Comparison of ENCODE assay signal across 36 cellular contexts in the genomic region with DNA sequence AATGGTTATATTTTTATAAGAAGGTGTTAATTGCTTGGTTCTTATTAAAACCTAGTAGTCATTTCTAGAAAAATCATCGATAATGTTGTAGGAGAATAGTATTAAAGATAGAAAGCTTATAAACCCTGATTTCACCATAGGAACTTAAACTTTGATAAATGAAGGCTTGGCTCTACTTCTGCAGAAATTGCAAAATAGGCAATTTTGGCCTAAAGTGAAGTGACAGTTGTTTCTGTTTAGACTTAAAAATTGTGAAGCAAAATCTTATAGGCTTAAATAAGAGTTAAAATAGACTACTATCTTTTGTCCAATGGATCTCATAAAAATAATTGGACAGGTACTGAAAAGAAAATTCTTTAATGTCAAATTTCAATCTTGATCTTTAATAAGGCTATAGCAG.
DNase-seq lines count a peak whose midpoint lies in the region; ATAC-seq, FAIRE-seq and TF ChIP-seq lines count a peak whose summit lies in the region.
"Had no signal": no experiment of that assay in that cellular context is flagged by ENCODE, and none has a peak within 500 bp of the region (broad histone marks: within the 10 kb centered on the region; RNA-seq: fewer than 3 reads in every experiment).

No MANE protein-coding gene starts in this region.

- H3K4me1 Mint-ChIP-seq in natural killer cell, result no peaks in the 10 kb centered on the region
- no peaks in the 10 kb centered on the region for H3K4me1 Mint-ChIP-seq in activated CD4-positive, alpha-beta T cell treated with anti-CD3 and anti-CD28 coated beads, Interleukin-2, amount 10 ng/mL, durations not matched to agents 7 days and 5 days
- H3K4me1 Mint-ChIP-seq: B cell; CD14-positive monocyte; CD4-positive, alpha-beta memory T cell; CD4-positive, CD25-positive, alpha-beta regulatory T cell; CD8-positive, alpha-beta memory T cell had no signal

- H4K91ac ChIP-seq in IMR-90 (ENCODE audit: insufficient read depth, low read depth, low read length), result no peak overlapping the region

- no peak for DNase-seq in HepG2 (ENCODE audit: low spot score)
- no peak for DNase-seq in right lobe of liver
- no peak for DNase-seq in A549 (ENCODE audit: low read depth in 1 of 2, low spot score in 1 of 2)
- no peak for DNase-seq in IMR-90
- DNase-seq in fibroblast of the aortic adventitia (ENCODE audit: low read depth), result peak; percentile 8
- no peak for DNase-seq in natural killer cell
- DNase-seq in activated CD4-positive, alpha-beta T cell treated with anti-CD3 and anti-CD28 coated beads, Interleukin-2, amount 10 ng/mL, durations not matched to agents 7 days and 5 days, result no peak
- DNase-seq: 8988T; ACHN; AML-193; BE2C; C1 segment of cervical spinal cord; Caco-2; Calu3; CD4-positive, alpha-beta memory T cell; CD4-positive, alpha-beta T cell; CD4-positive, CD25-positive, alpha-beta regulatory T cell; CD8-positive, alpha-beta memory T cell; CD8-positive, alpha-beta T cell; COR-L47; DMS 273 treated with DMSO at 0.1 percent for 48 hours; DMS153; DMS53; DMS79; DMS79 treated with DMSO at 0.1 percent for 48 hours; DND-41; EL had no signal

- H3K27me3 Mint-ChIP-seq in natural killer cell (ENCODE audit: low read depth in 2 of 2), result no peaks in the 10 kb centered on the region
- H3K27me3 Mint-ChIP-seq in activated CD4-positive, alpha-beta T cell treated with anti-CD3 and anti-CD28 coated beads, Interleukin-2, amount 10 ng/mL, durations not matched to agents 7 days and 5 days, result no peaks in the 10 kb centered on the region
- H3K27me3 Mint-ChIP-seq: B cell; CD4-positive, alpha-beta memory T cell; CD4-positive, alpha-beta T cell; CD4-positive, CD25-positive, alpha-beta regulatory T cell; CD8-positive, alpha-beta memory T cell had no signal

- H3K36me3 ChIP-seq in HepG2 (replicated peaks in 1 of 2; ENCODE audit: control insufficient read depth in 1 of 2, insufficient read depth in 2 of 2, low read length in 2 of 2) (no peaks in the 10 kb centered on the region), right lobe of liver (no peaks in the 10 kb centered on the region), IMR-90 (ENCODE audit: control insufficient read depth, insufficient read depth, low read length) (no peaks in the 10 kb centered on the region)
- H3K36me3 ChIP-seq: BE2C; BLaER1; BLaER1 treated with 17β-estradiol and CSF1 and Interleukin-3, amounts not matched to agents 10 nM and 100 nM had no signal

- no peak overlapping the region for H2AK5ac ChIP-seq in IMR-90 (ENCODE audit: low read depth, low read length)

- no peaks in the 10 kb centered on the region for H3K9me1 ChIP-seq in IMR-90 (ENCODE audit: insufficient read depth, low read length)

- no peak overlapping the region for H2BK5ac ChIP-seq in IMR-90 (ENCODE audit: low read depth, low read length, poor library complexity, severe bottlenecking)

- TF ChIP-seq CTCF in HepG2 (CRISPR knock-in tag; IDR thresholded peaks at IDR 0.05) (no peak), right lobe of liver (IDR thresholded peaks at IDR 0.05) (no peak), A549 (IDR thresholded peaks at IDR 0.05) (no peak), IMR-90 (conservative IDR thresholded peaks at IDR 0.05; ENCODE audit: low read depth, low read length) (no peak), fibroblast of the aortic adventitia (IDR thresholded peaks at IDR 0.05; ENCODE audit: insufficient read depth, low read length) (no peak), natural killer cell (IDR thresholded peaks at IDR 0.05) (no peak)

- FAIRE-seq in HepG2 (lab: Jason Lieb, UNC) (no peak), A549 (lab: Jason Lieb, UNC) (no peak)
- FAIRE-seq: A204.1, D721Med had no signal

- no peak overlapping the region for H2BK20ac ChIP-seq in IMR-90 (ENCODE audit: low read depth, low read length)

- H2AFZ ChIP-seq in HepG2 (ENCODE audit: low read length) (no peak overlapping the region), IMR-90 (replicated peaks; ENCODE audit: low read length, poor library complexity) (no peak overlapping the region)

- no peak for ATAC-seq in HepG2
- ATAC-seq in right lobe of liver, result no peak
- ATAC-seq in A549, result no peak
- no peak for ATAC-seq in IMR-90 (ENCODE audit: low read depth)
- ATAC-seq in natural killer cell, result no peak
- no peak for ATAC-seq in HG03175 (IDR thresholded peaks at IDR 0.05; ENCODE audit: unreplicated experiment)
- ATAC-seq: CD8-positive, alpha-beta T cell had no signal

- H3K4me2 ChIP-seq in HepG2 (ENCODE audit: low read depth, low read length) (no peak overlapping the region), A549 (no peak overlapping the region), IMR-90 (ENCODE audit: low read depth, low read length) (no peak overlapping the region)
- H3K4me2 ChIP-seq: BLaER1; BLaER1 treated with 17β-estradiol and CSF1 and Interleukin-3, amounts not matched to agents 10 nM and 100 nM had no signal

- intact Hi-C loops in HepG2 (cut with micrococcal nuclease; ENCODE audit: unreplicated experiment) (no loop called here), right lobe of liver (cut with DNase I) (no loop called here), IMR-90 (cut with micrococcal nuclease) (no loop called here), natural killer cell (cut with micrococcal nuclease) (no loop called here)

- TF ChIP-seq POLR2A in HepG2 (IDR thresholded peaks at IDR 0.05; ENCODE audit: insufficient read depth in 1 of 2, low read depth in 2 of 2, low read length in 2 of 2), result no peak
- no peak for TF ChIP-seq POLR2A in right lobe of liver (IDR thresholded peaks at IDR 0.05)
- no peak for TF ChIP-seq POLR2A in A549 (IDR thresholded peaks at IDR 0.05; ENCODE audit: low read length)
- TF ChIP-seq POLR2A in IMR-90 (IDR thresholded peaks at IDR 0.05; ENCODE audit: low read depth, low read length), result no peak

- no peak overlapping the region for H2BK15ac ChIP-seq in IMR-90 (ENCODE audit: low read depth, low read length)

- H3K4me3 Mint-ChIP-seq in natural killer cell, result no peak overlapping the region
- H3K4me3 Mint-ChIP-seq in activated CD4-positive, alpha-beta T cell treated with anti-CD3 and anti-CD28 coated beads, Interleukin-2, amount 10 ng/mL, durations not matched to agents 7 days and 5 days, result no peak overlapping the region
- H3K4me3 Mint-ChIP-seq: B cell; CD14-positive monocyte; CD4-positive, alpha-beta memory T cell; CD4-positive, alpha-beta T cell; CD4-positive, CD25-positive, alpha-beta regulatory T cell; CD8-positive, alpha-beta memory T cell; CD8-positive, alpha-beta T cell had no signal

- H3K23ac ChIP-seq in IMR-90 (ENCODE audit: low read depth, low read length), result no peak overlapping the region

- WGBS in HepG2 (ENCODE audit: low lambda C conversion rate), result 28% methylated on average over 1 of the region's 1 CpG
- WGBS in right lobe of liver (ENCODE audit: insufficient coverage, low coverage, low lambda C conversion rate, missing lambda C conversion rate), result 86% methylated on average over 1 of the region's 1 CpG
- WGBS in A549 (ENCODE audit: missing lambda C conversion rate), result 49% methylated on average over 1 of the region's 1 CpG
- no CpG with 5 or more reads among the region's 1 CpG for WGBS in IMR-90 (ENCODE audit: extremely low coverage in 2 of 2, insufficient read length in 1 of 2), 2 experiments

- H3K9me3 ChIP-seq in HepG2 (ENCODE audit: low read length) (no peaks in the 10 kb centered on the region), right lobe of liver (no peaks in the 10 kb centered on the region), A549 (no peaks in the 10 kb centered on the region), IMR-90 (ENCODE audit: control insufficient read depth, insufficient read depth, low read length) (no peaks in the 10 kb centered on the region)
- H3K9me3 ChIP-seq: BE2C, Caco-2 had no signal

- no peak overlapping the region for H3K56ac ChIP-seq in IMR-90 (ENCODE audit: extremely low read depth, insufficient read depth, low read length)

- H3K4me1 ChIP-seq in HepG2 (ENCODE audit: insufficient read depth, low read length) (no peaks in the 10 kb centered on the region), right lobe of liver (no peaks in the 10 kb centered on the region), A549 (no peaks in the 10 kb centered on the region), IMR-90 (ENCODE audit: control insufficient read depth, insufficient read depth, low read length) (no peaks in the 10 kb centered on the region; the same call in 1 of the 2 replicates)
- H3K4me1 ChIP-seq: BE2C, BLaER1, Caco-2 had no signal

- H3K27me3 ChIP-seq in HepG2 (ENCODE audit: control insufficient read depth in 1 of 2, insufficient read depth in 2 of 2, low read length in 2 of 2), result no peaks in the 10 kb centered on the region
- H3K27me3 ChIP-seq in right lobe of liver, result no peaks in the 10 kb centered on the region
- no peaks in the 10 kb centered on the region for H3K27me3 ChIP-seq in IMR-90 (ENCODE audit: control insufficient read depth, insufficient read depth, low read length)
- H3K27me3 ChIP-seq: BE2C; BLaER1; BLaER1 treated with 17β-estradiol and CSF1 and Interleukin-3, amounts not matched to agents 10 nM and 100 nM had no signal

- H3K9me3 Mint-ChIP-seq in natural killer cell, result peaks cover 18% of the 10 kb centered on the region in 2 donors
- peaks cover 9% of the 10 kb centered on the region for H3K9me3 Mint-ChIP-seq in activated CD4-positive, alpha-beta T cell treated with anti-CD3 and anti-CD28 coated beads, Interleukin-2, amount 10 ng/mL, durations not matched to agents 7 days and 5 days

- no peak overlapping the region for H3K14ac ChIP-seq in IMR-90 (replicated peaks; ENCODE audit: low read depth, low read length)

- no peak overlapping the region for H3K27ac Mint-ChIP-seq in natural killer cell
- H3K27ac Mint-ChIP-seq in activated CD4-positive, alpha-beta T cell treated with anti-CD3 and anti-CD28 coated beads, Interleukin-2, amount 10 ng/mL, durations not matched to agents 7 days and 5 days, result no peak overlapping the region
- H3K27ac Mint-ChIP-seq: B cell; CD4-positive, alpha-beta memory T cell; CD4-positive, alpha-beta T cell; CD4-positive, CD25-positive, alpha-beta regulatory T cell; CD8-positive, alpha-beta T cell had no signal

- no peak overlapping the region for H3K18ac ChIP-seq in IMR-90 (ENCODE audit: low read depth, low read length)

- no peak overlapping the region for H2AK9ac ChIP-seq in IMR-90 (replicated peaks; ENCODE audit: low read depth, low read length, poor library complexity)

- BruUV-seq in HepG2 (replicated peaks; lab: Mats Ljungman, UMichigan) (no TSS peak), IMR-90 (replicated peaks; lab: Mats Ljungman, UMichigan) (no TSS peak)

- POLR2A ChIA-PET in HepG2 (lab: Yijun Ruan, JAX), result no interaction called here
- POLR2A ChIA-PET in A549 (lab: Yijun Ruan, JAX), result no interaction called here
- POLR2A ChIA-PET in IMR-90 (lab: Charles Lee; ENCODE audit: unreplicated experiment), result no interaction called here
- POLR2A ChIA-PET in activated CD4-positive, alpha-beta T cell treated with anti-CD3 and anti-CD28 coated beads, Interleukin-2, amount 10 ng/mL, durations not matched to agents 7 days and 5 days (lab: Charles Lee), result no interaction called here

- H3K27ac ChIP-seq in HepG2 (ENCODE audit: extremely low read length, insufficient read depth, low read length) (no peak overlapping the region), right lobe of liver (no peak overlapping the region), A549 (no peak overlapping the region), IMR-90 (ENCODE audit: insufficient read depth, low read length) (no peak overlapping the region)
- H3K27ac ChIP-seq: 22Rv1; BLaER1; BLaER1 treated with 17β-estradiol and CSF1 and Interleukin-3, amounts not matched to agents 10 nM and 100 nM; C4-2B had no signal

- H4K20me1 ChIP-seq in HepG2 (ENCODE audit: insufficient read depth, low read length) (no peaks in the 10 kb centered on the region), IMR-90 (ENCODE audit: insufficient read depth, low read length) (no peaks in the 10 kb centered on the region)
- H4K20me1 ChIP-seq: BLaER1; BLaER1 treated with 17β-estradiol and CSF1 and Interleukin-3, amounts not matched to agents 10 nM and 100 nM had no signal

- in situ Hi-C loops in HepG2 (cut with HindIII; ENCODE audit: extremely low pct_ligation_motif_present, low pct_unique_long_range_greater_than_20kb), result no loop called here
- in situ Hi-C loops in IMR-90 (cut with MboI; ENCODE audit: low sequenced_read_pairs), result no loop called here

- H4K8ac ChIP-seq in IMR-90 (ENCODE audit: low read depth in 2 of 2, low read length in 2 of 2), result no peak overlapping the region

- no peak overlapping the region for H2BK120ac ChIP-seq in IMR-90 (ENCODE audit: low read depth, low read length)

- no peak overlapping the region for H3K4me3 ChIP-seq in HepG2 (replicated peaks in 1 of 3; ENCODE audit: insufficient read depth in 1 of 3, low read depth in 2 of 3, low read length in 3 of 3)
- no peak overlapping the region for H3K4me3 ChIP-seq in right lobe of liver
- H3K4me3 ChIP-seq in A549, result no peak overlapping the region
- H3K4me3 ChIP-seq in IMR-90 (ENCODE audit: insufficient read depth, low read depth, low read length), result no peak overlapping the region
- no peak overlapping the region for H3K4me3 ChIP-seq in fibroblast of the aortic adventitia (ENCODE audit: low read depth, low read length)
- H3K4me3 ChIP-seq: BLaER1; BLaER1 treated with 17β-estradiol and CSF1 and Interleukin-3, amounts not matched to agents 10 nM and 100 nM had no signal

- no peak for TF ChIP-seq EP300 in HepG2 (IDR thresholded peaks at IDR 0.05; ENCODE audit: low read depth in 2 of 2, low read length in 2 of 2)
- no peak for TF ChIP-seq EP300 in HepG2 (CRISPR knock-in tag; IDR thresholded peaks at IDR 0.05; ENCODE audit: borderline replicate concordance)
- no peak for TF ChIP-seq EP300 in A549 (IDR thresholded peaks at IDR 0.05)

- dilution Hi-C loops in IMR-90 (cut with HindIII; ENCODE audit: low sequenced_read_pairs, unreplicated experiment), result no loop called here

- no peaks in the 10 kb centered on the region for H3K79me1 ChIP-seq in IMR-90 (ENCODE audit: low read depth in 1 of 2, low read length in 2 of 2)

- H3K79me2 ChIP-seq in HepG2 (ENCODE audit: insufficient read depth, low read length), result no peaks in the 10 kb centered on the region

- H3K4ac ChIP-seq in IMR-90 (ENCODE audit: low read depth, low read length), result no peak overlapping the region

- CTCF ChIA-PET in HepG2 (lab: Yijun Ruan, JAX; ENCODE audit: low intra/inter-chr PET ratio, low total read pairs), result no interaction called here
- CTCF ChIA-PET in A549 (lab: Yijun Ruan, JAX), result no interaction called here
- CTCF ChIA-PET in IMR-90 (lab: Yijun Ruan, JAX), result no interaction called here
- CTCF ChIA-PET in activated CD4-positive, alpha-beta T cell treated with anti-CD3 and anti-CD28 coated beads, Interleukin-2, amount 10 ng/mL, durations not matched to agents 7 days and 5 days (lab: Charles Lee), result no interaction called here

- H3K9ac ChIP-seq in HepG2 (ENCODE audit: insufficient read depth, low read depth, low read length), result no peak overlapping the region
- no peak overlapping the region for H3K9ac ChIP-seq in IMR-90 (ENCODE audit: low read depth, low read length)
- H3K9ac ChIP-seq: BLaER1; BLaER1 treated with 17β-estradiol and CSF1 and Interleukin-3, amounts not matched to agents 10 nM and 100 nM had no signal

- TF ChIP-seq RAD21 in HepG2 (CRISPR knock-in tag; IDR thresholded peaks at IDR 0.05) (no peak), A549 (conservative IDR thresholded peaks at IDR 0.05 in 1 of 2, IDR thresholded peaks at IDR 0.05 in 1 of 2) (no peak), IMR-90 (IDR thresholded peaks at IDR 0.05; ENCODE audit: low read length) (no peak)

- H3K36me3 Mint-ChIP-seq in natural killer cell, result no peaks in the 10 kb centered on the region
- H3K36me3 Mint-ChIP-seq in activated CD4-positive, alpha-beta T cell treated with anti-CD3 and anti-CD28 coated beads, Interleukin-2, amount 10 ng/mL, durations not matched to agents 7 days and 5 days (ENCODE audit: low read depth), result no peaks in the 10 kb centered on the region
- H3K36me3 Mint-ChIP-seq: CD14-positive monocyte; CD4-positive, alpha-beta memory T cell; CD4-positive, CD25-positive, alpha-beta regulatory T cell; CD8-positive, alpha-beta memory T cell; CD8-positive, alpha-beta T cell had no signal

- H4K5ac ChIP-seq in IMR-90 (ENCODE audit: low read depth, low read length), result no peak overlapping the region
